In genomic region chr4:2536193-2537010, GRCh38 we compare ENCODE assay signal across 8 cellular contexts. TPM values are rescaled to one million over a fixed set of nuclear protein-coding genes. Genes with fewer than 3 reads are reported as not detected.
DNase-seq lines count a peak whose midpoint lies in the region; ATAC-seq, FAIRE-seq and TF ChIP-seq lines count a peak whose summit lies in the region.

Gene FAM193A (plus strand): TSS chr4:2536647. CDS start chr4:2536916, 269 bp downstream.

- ATAC-seq in HG02840 (IDR thresholded peaks at IDR 0.05; ENCODE audit: low FRiP score, unreplicated experiment) (peak; percentile 88), Right ventricle myocardium superior (ENCODE audit: poor library complexity) (peak; percentile 97), pancreas (peak; percentile 94 to 99 (median 95))
- ATAC-seq in activated naive CD8-positive, alpha-beta T cell treated with anti-CD3 and anti-CD28 coated beads, Interleukin-2, amount 50 U/mL, for 24 hours = peak; percentile 95

- H3K4me1 Mint-ChIP-seq in activated naive CD8-positive, alpha-beta T cell treated with anti-CD3 and anti-CD28 coated beads, Interleukin-2, amount 50 U/mL, for 24 hours = peaks cover 24% of the 10 kb centered on the region

- H3K4me3 Mint-ChIP-seq in activated naive CD8-positive, alpha-beta T cell treated with anti-CD3 and anti-CD28 coated beads, Interleukin-2, amount 50 U/mL, for 24 hours = peak within 1 kb of the TSS; percentile 93

- no peaks in the 10 kb centered on the region for H3K9me3 ChIP-seq in pancreas
- H3K9me3 ChIP-seq in thyroid gland = no peaks in the 10 kb centered on the region

- no peaks in the 10 kb centered on the region for H3K36me3 ChIP-seq in pancreas
- no peaks in the 10 kb centered on the region for H3K36me3 ChIP-seq in thyroid gland

- WGBS in pancreas, 2 donors = 1% methylated on average over 52 to 102 of the region's 106 CpGs
- WGBS in thyroid gland, 2 donors = 0% methylated on average over 10 to 28 of the region's 106 CpGs

- TF ChIP-seq POLR2A in GM12892 (IDR thresholded peaks at IDR 0.05; ENCODE audit: low read depth, low read length) (peak; percentile 57; the same call in 1 of the 2 replicates), thyroid gland (IDR thresholded peaks at IDR 0.05) (peak in 1 of 2 donors; percentile 74)

- H3K36me3 Mint-ChIP-seq in activated naive CD8-positive, alpha-beta T cell treated with anti-CD3 and anti-CD28 coated beads, Interleukin-2, amount 50 U/mL, for 24 hours (ENCODE audit: low read depth) = peaks cover 4% of the 10 kb centered on the region

- H3K27ac ChIP-seq in pancreas (peak within 1 kb of the TSS; percentile 76 to 90 (median 82)), thyroid gland (peak within 1 kb of the TSS; percentile 77 to 90 (median 90))

- DNase-seq in GM12892 (ENCODE audit: insufficient read length) (peak; percentile 78), NCI-H1436 (lab: John Stamatoyannopoulos, UW) (peak; percentile 93), SW480 (ENCODE audit: low spot score) (peak; percentile 96), Right ventricle myocardium superior (peak; percentile 99), pancreas (peak; percentile 97 to 100 (median 100)), thyroid gland (peak; percentile 99 to 100)
- DNase-seq in activated naive CD8-positive, alpha-beta T cell treated with anti-CD3 and anti-CD28 coated beads, Interleukin-2, amount 50 U/mL, for 24 hours = peak; percentile 98

- intact Hi-C loops in Right ventricle myocardium superior (cut with DNase I) = no loop called here
- intact Hi-C loops in pancreas (cut with DNase I) = no loop called here
- intact Hi-C loops in thyroid gland (cut with DNase I) = loop anchor here (5.0 kb wide), 1 partner anchor 119 kb away; the partner anchor contains the start of genes CFAP99 and ZFYVE28

- H3K4me3 ChIP-seq in pancreas (peak within 1 kb of the TSS; percentile 64 to 89 (median 86)), thyroid gland (replicated peaks in 1 of 3) (peak within 1 kb of the TSS; percentile 78 to 96 (median 90))

- H3K27ac Mint-ChIP-seq in activated naive CD8-positive, alpha-beta T cell treated with anti-CD3 and anti-CD28 coated beads, Interleukin-2, amount 50 U/mL, for 24 hours = peak within 1 kb of the TSS; percentile 95

- peak; percentile 99 for FAIRE-seq in GM12892 (lab: Jason Lieb, UNC)
- FAIRE-seq in pancreas (lab: Jason Lieb, UNC) = no peak

- no peaks in the 10 kb centered on the region for H3K27me3 Mint-ChIP-seq in activated naive CD8-positive, alpha-beta T cell treated with anti-CD3 and anti-CD28 coated beads, Interleukin-2, amount 50 U/mL, for 24 hours

- H3K9me3 Mint-ChIP-seq in activated naive CD8-positive, alpha-beta T cell treated with anti-CD3 and anti-CD28 coated beads, Interleukin-2, amount 50 U/mL, for 24 hours = no peaks in the 10 kb centered on the region

- TF ChIP-seq CTCF in pancreas (IDR thresholded peaks at IDR 0.05) (no peak), thyroid gland (IDR thresholded peaks at IDR 0.05) (no peak)

- H3K4me1 ChIP-seq in pancreas = peaks cover 0 to 12% (median 6%) of the 10 kb centered on the region in 3 donors
- H3K4me1 ChIP-seq in thyroid gland = peaks cover 18 to 22% of the 10 kb centered on the region in 2 donors

- no peaks in the 10 kb centered on the region for H3K27me3 ChIP-seq in pancreas
- H3K27me3 ChIP-seq in thyroid gland = no peaks in the 10 kb centered on the region

RNA-seq across cellular contexts. Expression of gene FAM193A, which starts in this region (rescaled TPM):
- polyA plus RNA-seq in GM12892 (2012; ENCODE audit: missing spikeins) = 11.8 TPM
- total RNA-seq in Right ventricle myocardium superior = 14.5 TPM
- total RNA-seq in pancreas = 10 to 100 TPM; 10.1 to 17.0 (median 10.6) TPM
- 10 to 100 TPM; 10.4 to 15.5 TPM for polyA plus RNA-seq in pancreas
- total RNA-seq in thyroid gland = 10 to 100 TPM; 22.4 to 36.7 (median 30.3) TPM

Comparison
In these comparisons a context has a peak if more than half of its experiments do, and no peak if none do; other contexts are left out.
1. Peak in every context shown above with its lines: DNase-seq, ATAC-seq, H3K4me3 ChIP-seq and H3K27ac ChIP-seq.